12 cellular contexts compared by ENCODE assay signal in the genomic region with DNA sequence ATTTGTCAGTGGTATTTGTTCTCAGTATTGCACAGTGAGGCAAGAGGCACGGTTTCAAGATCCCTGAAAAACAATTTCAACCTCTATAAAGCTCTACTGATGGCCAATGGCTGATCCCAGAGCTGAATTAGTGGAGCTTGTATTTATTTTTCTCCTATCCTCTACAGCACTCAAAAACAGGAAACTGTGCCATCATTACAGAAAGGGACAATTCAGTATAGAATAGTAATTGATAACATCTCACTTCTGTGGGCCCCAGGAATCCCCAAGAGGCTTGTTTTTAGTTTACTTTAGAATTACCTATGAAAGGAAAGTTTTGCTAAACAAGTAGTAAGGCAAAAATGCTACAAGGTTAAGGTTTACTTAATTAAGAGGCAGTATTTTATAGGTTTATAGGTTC.
DNase-seq lines count a peak whose midpoint lies in the region; ATAC-seq and TF ChIP-seq lines count a peak whose summit lies in the region.
"Had no signal": no experiment of that assay in that cellular context is flagged by ENCODE, and none has a peak within 500 bp of the region (broad histone marks: within the 10 kb centered on the region; RNA-seq: fewer than 3 reads in every experiment).

No MANE protein-coding gene starts in this region.

- POLR2A ChIA-PET in activated CD4-positive, alpha-beta T cell treated with anti-CD3 and anti-CD28 coated beads for 36 hours (lab: Charles Lee) = no interaction called here

- no peak for TF ChIP-seq CTCF in nephron progenitor cell (IDR thresholded peaks at IDR 0.05)

- H3K36me3 Mint-ChIP-seq in activated CD4-positive, alpha-beta T cell treated with anti-CD3 and anti-CD28 coated beads for 36 hours (ENCODE audit: low read depth) = peaks cover 9% of the 10 kb centered on the region
- H3K36me3 Mint-ChIP-seq in stimulated activated effector memory CD8-positive, alpha-beta T cell treated with anti-CD3 and anti-CD28 coated beads, Interleukin-12 subunit alpha, Interleukin-12 subunit beta, amount 100 ng/mL, for 72 hours = no peaks in the 10 kb centered on the region
- H3K36me3 Mint-ChIP-seq in nephron progenitor cell (ENCODE audit: low read depth) = peaks cover 28% of the 10 kb centered on the region
- H3K36me3 Mint-ChIP-seq: CD4-positive, CD25-positive, alpha-beta regulatory T cell had no signal

- H3K4me3 Mint-ChIP-seq in activated CD4-positive, alpha-beta T cell treated with anti-CD3 and anti-CD28 coated beads for 36 hours = no peak overlapping the region
- H3K4me3 Mint-ChIP-seq in stimulated activated effector memory CD8-positive, alpha-beta T cell treated with anti-CD3 and anti-CD28 coated beads, Interleukin-12 subunit alpha, Interleukin-12 subunit beta, amount 100 ng/mL, for 72 hours = no peak overlapping the region
- H3K4me3 Mint-ChIP-seq in nephron progenitor cell = no peak overlapping the region
- H3K4me3 Mint-ChIP-seq: CD4-positive, CD25-positive, alpha-beta regulatory T cell had no signal

- H3K4me1 Mint-ChIP-seq in activated CD4-positive, alpha-beta T cell treated with anti-CD3 and anti-CD28 coated beads for 36 hours = peaks cover 17% of the 10 kb centered on the region
- no peaks in the 10 kb centered on the region for H3K4me1 Mint-ChIP-seq in stimulated activated effector memory CD8-positive, alpha-beta T cell treated with anti-CD3 and anti-CD28 coated beads, Interleukin-12 subunit alpha, Interleukin-12 subunit beta, amount 100 ng/mL, for 72 hours
- peaks cover 16% of the 10 kb centered on the region for H3K4me1 Mint-ChIP-seq in nephron progenitor cell

- no peak overlapping the region for H3K27ac Mint-ChIP-seq in activated CD4-positive, alpha-beta T cell treated with anti-CD3 and anti-CD28 coated beads for 36 hours
- H3K27ac Mint-ChIP-seq in stimulated activated effector memory CD8-positive, alpha-beta T cell treated with anti-CD3 and anti-CD28 coated beads, Interleukin-12 subunit alpha, Interleukin-12 subunit beta, amount 100 ng/mL, for 72 hours = no peak overlapping the region
- no peak overlapping the region for H3K27ac Mint-ChIP-seq in nephron progenitor cell

- CTCF ChIA-PET in activated CD4-positive, alpha-beta T cell treated with anti-CD3 and anti-CD28 coated beads for 36 hours (lab: Charles Lee) = no interaction called here

- DNase-seq in NCI-H2029 treated with DMSO at 0.1 percent for 48 hours (lab: John Stamatoyannopoulos, UW) (peak; percentile 39), NCI-H2029 (lab: John Stamatoyannopoulos, UW) (no peak), DMS153 treated with DMSO at 0.1 percent for 48 hours (lab: John Stamatoyannopoulos, UW; ENCODE audit: unreplicated experiment) (peak; percentile 90), nephron progenitor cell (no peak)
- no peak for DNase-seq in activated CD4-positive, alpha-beta T cell treated with anti-CD3 and anti-CD28 coated beads for 36 hours
- DNase-seq in activated CD4-positive, alpha-beta T cell treated with anti-CD3 and anti-CD28 coated beads, Interleukin-2, amount 50 U/mL, for 48 hours = no peak
- DNase-seq in stimulated activated effector memory CD8-positive, alpha-beta T cell treated with anti-CD3 and anti-CD28 coated beads, Interleukin-12 subunit alpha, Interleukin-12 subunit beta, amount 100 ng/mL, for 72 hours (ENCODE audit: low spot score in 2 of 2) = no peak
- DNase-seq in central memory CD4-positive, alpha-beta T cell = no peak
- DNase-seq: CD4-positive, CD25-positive, alpha-beta regulatory T cell; COR-L47; DMS53; GF-D8 had no signal

- peaks cover 17% of the 10 kb centered on the region for H3K9me3 Mint-ChIP-seq in activated CD4-positive, alpha-beta T cell treated with anti-CD3 and anti-CD28 coated beads for 36 hours (ENCODE audit: low read depth)
- peaks cover 18% of the 10 kb centered on the region for H3K9me3 Mint-ChIP-seq in stimulated activated effector memory CD8-positive, alpha-beta T cell treated with anti-CD3 and anti-CD28 coated beads, Interleukin-12 subunit alpha, Interleukin-12 subunit beta, amount 100 ng/mL, for 72 hours
- H3K9me3 Mint-ChIP-seq in nephron progenitor cell = peaks cover 34% of the 10 kb centered on the region

- peak; percentile 44 for ATAC-seq in activated CD4-positive, alpha-beta T cell treated with anti-CD3 and anti-CD28 coated beads for 36 hours
- peak; percentile 49 for ATAC-seq in stimulated activated effector memory CD8-positive, alpha-beta T cell treated with anti-CD3 and anti-CD28 coated beads, Interleukin-12 subunit alpha, Interleukin-12 subunit beta, amount 100 ng/mL, for 72 hours

- intact Hi-C loops in activated CD4-positive, alpha-beta T cell treated with anti-CD3 and anti-CD28 coated beads for 36 hours (cut with DNase I, micrococcal nuclease) = no loop called here

- no peaks in the 10 kb centered on the region for H3K27me3 Mint-ChIP-seq in activated CD4-positive, alpha-beta T cell treated with anti-CD3 and anti-CD28 coated beads for 36 hours
- peaks cover 6% of the 10 kb centered on the region for H3K27me3 Mint-ChIP-seq in nephron progenitor cell (ENCODE audit: low read depth, poor library complexity)

Comparison
In these comparisons a context has a peak if more than half of its experiments do, and no peak if none do; other contexts are left out.
1. DNase-seq: peak in NCI-H2029 treated with DMSO at 0.1 percent for 48 hours (single experiment) and DMS153 treated with DMSO at 0.1 percent for 48 hours (single experiment); none in NCI-H2029 (single experiment), activated CD4-positive, alpha-beta T cell treated with anti-CD3 and anti-CD28 coated beads for 36 hours (single experiment), activated CD4-positive, alpha-beta T cell treated with anti-CD3 and anti-CD28 coated beads, Interleukin-2, amount 50 U/mL, for 48 hours (0 of 2), stimulated activated effector memory CD8-positive, alpha-beta T cell treated with anti-CD3 and anti-CD28 coated beads, Interleukin-12 subunit alpha, Interleukin-12 subunit beta, amount 100 ng/mL, for 72 hours (0 of 2), central memory CD4-positive, alpha-beta T cell (single experiment) and nephron progenitor cell (single experiment).